Comparison of ENCODE assay signal across 1 cellular context in the genomic region with DNA sequence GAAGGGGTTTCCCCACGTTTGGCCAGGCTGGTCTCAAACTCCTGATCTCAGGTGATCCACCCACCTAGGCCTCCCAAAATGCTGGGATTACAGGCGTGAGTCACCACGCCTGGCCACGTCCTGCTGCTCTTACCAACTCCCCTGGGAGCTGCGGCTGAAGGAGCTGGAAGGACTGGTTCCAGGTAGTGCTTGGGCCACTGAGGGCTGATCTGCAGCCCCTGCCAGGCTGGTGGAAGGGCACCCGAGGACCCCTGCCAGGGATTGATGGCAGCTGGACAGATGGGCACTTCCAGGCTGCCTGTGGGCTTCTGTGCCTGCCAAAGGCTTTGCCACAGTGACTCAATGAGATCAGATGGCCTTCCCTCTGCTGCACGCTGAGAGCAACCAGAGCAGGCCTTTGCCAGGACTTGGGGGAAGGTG.
TF ChIP-seq lines count a peak whose summit lies in the region.

No MANE protein-coding gene starts in this region.

TF ChIP-seq in GM12891, 5 proteins besides CTCF, POLR2A, EP300 and RAD21:
- TF ChIP-seq SPI1 (IDR thresholded peaks at IDR 0.05; ENCODE audit: low read depth, low read length) = no peak
- no peak for TF ChIP-seq POU2F2 (IDR thresholded peaks at IDR 0.05; ENCODE audit: low read depth, low read length)
- no peak for TF ChIP-seq PAX5 (IDR thresholded peaks at IDR 0.05; ENCODE audit: insufficient read depth, low read length, severe bottlenecking)
- 0 out of 2 replicates have a peak, but pooled peaks have one; percentile 41 for TF ChIP-seq POLR2AphosphoS5 (IDR thresholded peaks at IDR 0.05; ENCODE audit: low read depth, low read length)
